7 cellular contexts compared by ENCODE assay signal in genomic region chr21:36476541-36476940, GRCh38. TPM values are rescaled to one million over a fixed set of nuclear protein-coding genes. Genes with fewer than 3 reads are reported as not detected.
"Had no signal": no experiment of that assay in that cellular context is flagged by ENCODE, and none has a peak within 500 bp of the region (broad histone marks: within the 10 kb centered on the region; RNA-seq: fewer than 3 reads in every experiment).

No MANE protein-coding gene starts in this region.

RNA-seq across cellular contexts. Expression of gene CLDN14, which starts 3.4 kb away (rescaled TPM):
- total RNA-seq: LHCN-M2, MCF 10A, PC-9, Right ventricle myocardium superior, RPMI7951, SJSA1 had no signal
- polyA plus RNA-seq: SK-N-SH had no signal
